ENCODE assay signal across 8 cellular contexts in the genomic region with DNA sequence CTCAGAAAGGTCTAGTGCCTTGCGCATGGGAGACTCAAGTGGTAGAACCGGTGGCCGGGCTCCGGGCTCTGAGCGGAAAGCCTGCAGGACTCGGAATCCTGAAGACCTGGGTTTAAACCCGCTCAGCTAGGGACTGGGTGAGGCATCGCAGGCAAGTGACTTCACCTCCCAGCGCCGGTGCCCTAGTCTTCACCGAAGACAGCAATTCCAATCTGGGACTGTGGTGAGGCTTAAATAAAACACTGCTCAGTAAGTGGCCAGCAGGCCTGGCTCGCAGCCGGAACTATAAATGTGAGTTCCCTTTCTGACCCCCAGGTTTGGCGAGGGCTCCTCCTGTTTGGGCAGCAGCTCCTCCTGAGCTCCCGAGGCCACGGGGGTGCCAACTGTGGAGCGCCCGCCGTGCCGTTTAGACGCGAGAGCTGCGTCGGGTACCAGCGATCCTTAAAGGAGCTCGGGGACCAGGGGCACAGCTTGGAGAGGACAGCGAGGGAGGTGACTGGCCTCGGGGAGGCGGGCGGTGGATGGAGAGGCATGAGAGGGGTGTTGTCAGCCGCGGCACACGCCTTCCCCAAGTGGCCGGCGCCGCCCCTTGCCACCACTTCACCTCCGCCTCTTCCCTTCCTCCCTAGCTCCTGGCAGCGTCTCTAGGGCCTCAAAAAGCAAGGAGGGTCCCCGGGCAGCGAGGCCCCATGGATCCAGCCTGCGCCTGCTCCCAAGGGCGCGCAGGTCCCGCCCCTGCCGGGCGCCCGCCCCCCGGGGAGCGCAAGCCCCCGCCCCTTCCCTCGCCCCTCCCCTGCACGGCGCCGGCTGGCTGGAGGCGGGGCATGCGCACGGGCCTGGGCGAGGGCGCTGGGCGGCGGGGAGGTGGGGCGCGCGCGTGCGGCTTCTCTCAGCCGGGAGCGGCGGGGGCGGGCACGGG. TPM values are rescaled to one million over a fixed set of nuclear protein-coding genes. Genes with fewer than 3 reads are reported as not detected.
DNase-seq lines count a peak whose midpoint lies in the region; ATAC-seq and TF ChIP-seq lines count a peak whose summit lies in the region.

No MANE protein-coding gene starts in this region.

- H3K4me3 Mint-ChIP-seq in chondrocyte (ENCODE audit: unreplicated experiment) = peak overlapping the region; percentile 82

- ATAC-seq in GM19035 (IDR thresholded peaks at IDR 0.05; ENCODE audit: unreplicated experiment) (peak; percentile 86), HG03342 (IDR thresholded peaks at IDR 0.05; ENCODE audit: unreplicated experiment) (peak; percentile 80)

- DNase-seq in AG08396 (ENCODE audit: low spot score) (peak; percentile 99), NCI-H345 treated with DMSO at 0.1 percent for 48 hours (lab: John Stamatoyannopoulos, UW; ENCODE audit: unreplicated experiment) (peak; percentile 79), chondrocyte (ENCODE audit: low spot score) (peak; percentile 95), kidney tubule cell (ENCODE audit: low spot score) (peak; percentile 97)
- peak; percentile 80 to 81 for DNase-seq in activated CD4-positive, alpha-beta T cell treated with anti-CD3 and anti-CD28 coated beads for 24 hours (ENCODE audit: low read depth in 2 of 2)
- DNase-seq in stimulated activated CD4-positive, alpha-beta T cell treated with anti-CD3 and anti-CD28 coated beads, Interleukin-15, amount 100 ng/mL, for 48 hours (ENCODE audit: low read depth in 2 of 2) = peak; percentile 39 to 77

- peak; percentile 38 for TF ChIP-seq CTCF in chondrocyte (IDR thresholded peaks at IDR 0.05)

- no peaks in the 10 kb centered on the region for H3K36me3 Mint-ChIP-seq in chondrocyte (ENCODE audit: low read depth)

- H3K9me3 Mint-ChIP-seq in chondrocyte (ENCODE audit: low read depth) = no peaks in the 10 kb centered on the region

- no peaks in the 10 kb centered on the region for H3K27me3 Mint-ChIP-seq in chondrocyte (ENCODE audit: low read depth)

- H3K27ac Mint-ChIP-seq in chondrocyte (ENCODE audit: unreplicated experiment) = peak overlapping the region; percentile 93

- H3K4me1 Mint-ChIP-seq in chondrocyte (ENCODE audit: low read depth) = peaks cover 53% of the 10 kb centered on the region

RNA-seq across cellular contexts. Expression of gene MTCL1, which starts 0.7 kb away (rescaled TPM):
- total RNA-seq in chondrocyte = 43.9 to 54.4 TPM (median 50.8 TPM) in 3 replicates

Comparison
In these comparisons a context has a peak if more than half of its experiments do, and no peak if none do; other contexts are left out.
1. Peak in every context shown above with its lines: DNase-seq and ATAC-seq.